14 cellular contexts compared by ENCODE assay signal in the genomic region with DNA sequence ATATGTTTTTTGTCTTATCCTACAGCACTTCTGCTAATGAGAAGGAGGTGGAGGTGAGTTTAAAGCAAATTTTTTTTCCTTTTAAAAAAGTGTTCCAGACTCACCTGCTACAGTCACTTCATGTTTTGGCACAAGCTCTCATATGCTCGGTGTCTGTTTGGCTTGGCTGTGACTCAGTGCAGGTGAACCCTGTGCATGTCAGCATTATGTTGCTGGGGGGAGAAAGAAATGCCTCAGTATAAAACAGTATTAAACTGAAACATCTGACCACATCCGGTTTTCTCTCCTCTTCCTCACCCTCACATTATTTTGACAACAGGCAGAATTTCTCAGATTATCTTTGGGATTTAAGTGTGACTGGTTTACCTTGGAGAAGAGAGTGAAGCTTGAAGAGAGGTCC.
DNase-seq lines count a peak whose midpoint lies in the region; ATAC-seq and TF ChIP-seq lines count a peak whose summit lies in the region.
"Had no signal": no experiment of that assay in that cellular context is flagged by ENCODE, and none has a peak within 500 bp of the region (broad histone marks: within the 10 kb centered on the region; RNA-seq: fewer than 3 reads in every experiment).

No MANE protein-coding gene starts in this region.

- H3K9me3 Mint-ChIP-seq in activated naive CD8-positive, alpha-beta T cell treated with anti-CD3 and anti-CD28 coated beads, Interleukin-2, amount 50 U/mL, for 24 hours = peaks cover 9% of the 10 kb centered on the region
- peaks cover 0 to 3% of the 10 kb centered on the region in 2 donors for H3K9me3 Mint-ChIP-seq in natural killer cell

- H3K36me3 Mint-ChIP-seq in activated naive CD8-positive, alpha-beta T cell treated with anti-CD3 and anti-CD28 coated beads, Interleukin-2, amount 50 U/mL, for 24 hours (ENCODE audit: low read depth) = peaks cover 65% of the 10 kb centered on the region
- peaks cover 53% of the 10 kb centered on the region for H3K36me3 Mint-ChIP-seq in natural killer cell
- H3K36me3 Mint-ChIP-seq: neural progenitor cell had no signal

- peak overlapping the region; percentile 55 for H3K27ac Mint-ChIP-seq in activated naive CD8-positive, alpha-beta T cell treated with anti-CD3 and anti-CD28 coated beads, Interleukin-2, amount 50 U/mL, for 24 hours
- peak overlapping the region; percentile 61 to 78 for H3K27ac Mint-ChIP-seq in natural killer cell
- H3K27ac Mint-ChIP-seq: neural progenitor cell had no signal

- no peaks in the 10 kb centered on the region for H3K27me3 Mint-ChIP-seq in activated naive CD8-positive, alpha-beta T cell treated with anti-CD3 and anti-CD28 coated beads, Interleukin-2, amount 50 U/mL, for 24 hours
- no peaks in the 10 kb centered on the region for H3K27me3 Mint-ChIP-seq in natural killer cell (ENCODE audit: low read depth in 2 of 2)

- H3K4me1 Mint-ChIP-seq in activated naive CD8-positive, alpha-beta T cell treated with anti-CD3 and anti-CD28 coated beads, Interleukin-2, amount 50 U/mL, for 24 hours = peaks cover 31% of the 10 kb centered on the region
- peaks cover 20 to 36% of the 10 kb centered on the region in 2 donors for H3K4me1 Mint-ChIP-seq in natural killer cell
- H3K4me1 Mint-ChIP-seq: neural progenitor cell had no signal

- peak; percentile 85 for ATAC-seq in activated naive CD8-positive, alpha-beta T cell treated with anti-CD3 and anti-CD28 coated beads, Interleukin-2, amount 50 U/mL, for 24 hours
- ATAC-seq in natural killer cell (peak in 1 of 3 donors; percentile 36), GM18505 (IDR thresholded peaks at IDR 0.05; ENCODE audit: unreplicated experiment) (no peak)

- peak overlapping the region; percentile 12 for H3K4me3 Mint-ChIP-seq in activated naive CD8-positive, alpha-beta T cell treated with anti-CD3 and anti-CD28 coated beads, Interleukin-2, amount 50 U/mL, for 24 hours
- peak overlapping the region; percentile 3 for H3K4me3 Mint-ChIP-seq in natural killer cell
- H3K4me3 Mint-ChIP-seq: neural progenitor cell had no signal

- TF ChIP-seq CTCF in LNCaP clone FGC (IDR thresholded peaks at IDR 0.05; ENCODE audit: control insufficient read depth, extremely low read depth, insufficient read depth) = no peak
- TF ChIP-seq CTCF in natural killer cell (IDR thresholded peaks at IDR 0.05) = no peak

- TF ChIP-seq POLR2A in GM18505 (IDR thresholded peaks at IDR 0.05; ENCODE audit: borderline replicate concordance, extremely low read depth, insufficient read depth, insufficient read length) = no peak

- DNase-seq in NCI-H1105 treated with DMSO at 0.1 percent for 48 hours (lab: John Stamatoyannopoulos, UW) (peak; percentile 6), NCI-H1105 (lab: John Stamatoyannopoulos, UW) (no peak), LNCaP clone FGC (ENCODE audit: low read depth) (peak; percentile 27), natural killer cell (no peak), NCI-H345 treated with DMSO at 0.1 percent for 48 hours (lab: John Stamatoyannopoulos, UW; ENCODE audit: unreplicated experiment) (no peak), medulla oblongata (ENCODE audit: extremely low spot score) (no peak)
- no peak for DNase-seq in activated naive CD8-positive, alpha-beta T cell treated with anti-CD3 and anti-CD28 coated beads, Interleukin-2, amount 50 U/mL, for 24 hours
- DNase-seq: 8988T, DMS79 treated with DMSO at 0.1 percent for 48 hours, islet precursor cell, NCI-H1092, T1000 had no signal

- no peak overlapping the region for H3K4me3 ChIP-seq in LNCaP clone FGC (ENCODE audit: low read depth, low read length)
- H3K4me3 ChIP-seq: neural progenitor cell had no signal

- intact Hi-C loops in natural killer cell (cut with micrococcal nuclease) = loop anchor here (5.0 kb wide), 1 partner anchor 37 kb away; a partner anchor contains a TSS

Comparison
In these comparisons a context has a peak if more than half of its experiments do, and no peak if none do; other contexts are left out.
1. DNase-seq: peak in NCI-H1105 treated with DMSO at 0.1 percent for 48 hours (single experiment) and LNCaP clone FGC (single experiment); none in NCI-H1105 (single experiment), activated naive CD8-positive, alpha-beta T cell treated with anti-CD3 and anti-CD28 coated beads, Interleukin-2, amount 50 U/mL, for 24 hours (single experiment), natural killer cell (single experiment), NCI-H345 treated with DMSO at 0.1 percent for 48 hours (single experiment) and medulla oblongata (single experiment).